9 cellular contexts compared by ENCODE assay signal in genomic region chrX:74449322-74449936, GRCh38. TPM values are rescaled to one million over a fixed set of nuclear protein-coding genes. Genes with fewer than 3 reads are reported as not detected.
DNase-seq lines count a peak whose midpoint lies in the region; ATAC-seq, FAIRE-seq and TF ChIP-seq lines count a peak whose summit lies in the region.
"Had no signal": no experiment of that assay in that cellular context is flagged by ENCODE, and none has a peak within 500 bp of the region (broad histone marks: within the 10 kb centered on the region; RNA-seq: fewer than 3 reads in every experiment).

No MANE protein-coding gene starts in this region.

- ATAC-seq in HG02870 (IDR thresholded peaks at IDR 0.05; ENCODE audit: unreplicated experiment) = no peak
- ATAC-seq: right lobe of liver had no signal

- H3K9me3 Mint-ChIP-seq in astrocyte (ENCODE audit: unreplicated experiment) = no peaks in the 10 kb centered on the region
- H3K9me3 Mint-ChIP-seq in type B pancreatic cell = no peaks in the 10 kb centered on the region

- no peak overlapping the region for H3K4me3 ChIP-seq in astrocyte (ENCODE audit: insufficient read depth, low read depth, low read length)
- H3K4me3 ChIP-seq: right lobe of liver had no signal

- H3K4me2 ChIP-seq in astrocyte (ENCODE audit: low read length) = peak overlapping the region; percentile 58

- no peaks in the 10 kb centered on the region for H3K27me3 ChIP-seq in astrocyte (ENCODE audit: insufficient read depth, low read length)
- H3K27me3 ChIP-seq: right lobe of liver had no signal

- no peak overlapping the region for H3K4me3 Mint-ChIP-seq in astrocyte (ENCODE audit: unreplicated experiment)
- H3K4me3 Mint-ChIP-seq in type B pancreatic cell = no peak overlapping the region

- H3K9ac ChIP-seq in astrocyte (ENCODE audit: low read length) = no peak overlapping the region

- H3K27ac Mint-ChIP-seq in astrocyte (ENCODE audit: unreplicated experiment) = no peak overlapping the region
- H3K27ac Mint-ChIP-seq in type B pancreatic cell = no peak overlapping the region

- no peak overlapping the region for H2AFZ ChIP-seq in astrocyte (ENCODE audit: low read depth, low read length)

- H3K27ac ChIP-seq in astrocyte (ENCODE audit: low read depth, low read length) = peak overlapping the region; percentile 78
- H3K27ac ChIP-seq: right lobe of liver had no signal

- no peaks in the 10 kb centered on the region for H4K20me1 ChIP-seq in astrocyte (ENCODE audit: insufficient read depth, low read length)

- H3K9me3 ChIP-seq in astrocyte (ENCODE audit: insufficient read depth, low read depth, low read length) = no peaks in the 10 kb centered on the region
- H3K9me3 ChIP-seq: right lobe of liver had no signal

- peaks cover 18% of the 10 kb centered on the region for H3K4me1 Mint-ChIP-seq in astrocyte (ENCODE audit: low read depth, unreplicated experiment)
- no peaks in the 10 kb centered on the region for H3K4me1 Mint-ChIP-seq in type B pancreatic cell (ENCODE audit: unreplicated experiment)

- TF ChIP-seq CTCF in astrocyte (IDR thresholded peaks at IDR 0.05; ENCODE audit: insufficient read depth, low read depth, low read length) (no peak), type B pancreatic cell (conservative IDR thresholded peaks at IDR 0.05) (no peak)

- DNase-seq in NCI-H748 (lab: John Stamatoyannopoulos, UW; ENCODE audit: unreplicated experiment) = peak; percentile 53
- no peak for DNase-seq in NCI-H748 treated with DMSO at 0.1 percent for 48 hours (lab: John Stamatoyannopoulos, UW)
- DNase-seq in NCI-H510A (lab: John Stamatoyannopoulos, UW) = peak; percentile 5
- no peak for DNase-seq in astrocyte (ENCODE audit: low read depth)
- DNase-seq in stimulated activated CD4-positive, alpha-beta T cell treated with anti-CD3 and anti-CD28 coated beads, Interleukin-1b, Interleukin-23, amount 100 ng/mL, for 48 hours = peak; percentile 41
- no peak for DNase-seq in iPS-NIHi7 (ENCODE audit: extremely low spot score)
- DNase-seq in type B pancreatic cell (ENCODE audit: extremely low spot score, unreplicated experiment) = no peak

- no peaks in the 10 kb centered on the region for H3K36me3 ChIP-seq in astrocyte (ENCODE audit: insufficient read depth, low read length)
- H3K36me3 ChIP-seq: right lobe of liver had no signal

- no peak for FAIRE-seq in astrocyte (lab: Jason Lieb, UNC)

- H3K79me2 ChIP-seq in astrocyte (ENCODE audit: insufficient read depth, low read length) = no peaks in the 10 kb centered on the region

- H3K4me1 ChIP-seq in astrocyte (ENCODE audit: insufficient read depth, low read length) = peaks cover 21% of the 10 kb centered on the region
- H3K4me1 ChIP-seq: right lobe of liver had no signal

- H3K27me3 Mint-ChIP-seq in astrocyte (ENCODE audit: low read depth, unreplicated experiment) = no peaks in the 10 kb centered on the region
- no peaks in the 10 kb centered on the region for H3K27me3 Mint-ChIP-seq in type B pancreatic cell

- H3K36me3 Mint-ChIP-seq in astrocyte (ENCODE audit: low read depth, unreplicated experiment) = no peaks in the 10 kb centered on the region
- H3K36me3 Mint-ChIP-seq in type B pancreatic cell = no peaks in the 10 kb centered on the region

RNA-seq across cellular contexts. Expression of gene SLC16A2, which starts 28.1 kb away (rescaled TPM):
- total RNA-seq in astrocyte (21.1 and 22.8 TPM in 2 replicates), type B pancreatic cell (ENCODE audit: low replicate concordance) (10.0 and 17.0 TPM in 2 replicates)

Comparison
In these comparisons a context has a peak if more than half of its experiments do, and no peak if none do; other contexts are left out.
1. DNase-seq: peak in NCI-H748 (single experiment), NCI-H510A (single experiment) and stimulated activated CD4-positive, alpha-beta T cell treated with anti-CD3 and anti-CD28 coated beads, Interleukin-1b, Interleukin-23, amount 100 ng/mL, for 48 hours (single experiment); none in NCI-H748 treated with DMSO at 0.1 percent for 48 hours (single experiment), astrocyte (single experiment), iPS-NIHi7 (single experiment) and type B pancreatic cell (single experiment).